ENCODE assay signal across 19 cellular contexts in the genomic region with DNA sequence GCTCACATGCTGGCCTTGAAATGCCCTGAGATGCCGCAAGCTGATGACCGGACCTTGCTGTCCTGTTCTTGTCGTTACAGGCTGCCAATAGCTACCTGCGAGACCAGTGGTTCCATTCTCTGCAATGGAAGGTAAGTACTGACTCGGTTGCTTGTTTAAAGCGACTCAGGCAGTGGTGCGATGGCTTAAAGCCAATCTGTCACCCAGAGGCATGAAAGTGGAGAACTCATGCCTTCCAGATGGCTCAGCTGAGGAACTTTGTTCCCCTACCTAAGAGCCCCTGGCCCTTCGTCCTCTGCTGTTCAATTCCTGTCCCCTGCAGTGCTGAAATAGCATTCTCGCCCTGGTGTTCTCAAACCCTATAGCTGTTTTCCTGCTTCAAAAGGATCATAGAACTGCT.
DNase-seq lines count a peak whose midpoint lies in the region; ATAC-seq and TF ChIP-seq lines count a peak whose summit lies in the region.
"Had no signal": no experiment of that assay in that cellular context is flagged by ENCODE, and none has a peak within 500 bp of the region (broad histone marks: within the 10 kb centered on the region; RNA-seq: fewer than 3 reads in every experiment).

No MANE protein-coding gene starts in this region.

- no peak overlapping the region for H2BK5ac ChIP-seq in IMR-90 (ENCODE audit: low read depth, low read length, poor library complexity, severe bottlenecking)

- no peak for TF ChIP-seq CTCF in IMR-90 (conservative IDR thresholded peaks at IDR 0.05; ENCODE audit: low read depth, low read length)
- TF ChIP-seq CTCF in mammary epithelial cell (conservative IDR thresholded peaks at IDR 0.05 in 1 of 2, IDR thresholded peaks at IDR 0.05 in 1 of 2; ENCODE audit: extremely low read depth in 1 of 2, insufficient read depth in 1 of 2, low read depth in 1 of 2, low read length in 2 of 2), result no peak

- H4K8ac ChIP-seq in IMR-90 (ENCODE audit: low read depth in 2 of 2, low read length in 2 of 2), result no peak overlapping the region

- H3K9me3 ChIP-seq in IMR-90 (ENCODE audit: control insufficient read depth, insufficient read depth, low read length), result no peaks in the 10 kb centered on the region
- H3K9me3 ChIP-seq in mammary epithelial cell (replicated peaks; ENCODE audit: insufficient read depth, low read length), result no peaks in the 10 kb centered on the region
- peaks cover 5% of the 10 kb centered on the region for H3K9me3 ChIP-seq in mesodermal cell (ENCODE audit: control insufficient read depth, low read length)
- H3K9me3 ChIP-seq in stomach smooth muscle (ENCODE audit: control insufficient read depth in 2 of 2, low read length in 2 of 2), result no peaks in the 10 kb centered on the region
- H3K9me3 ChIP-seq: colonic mucosa, thoracic aorta had no signal

- H3K18ac ChIP-seq in IMR-90 (ENCODE audit: low read depth, low read length), result no peak overlapping the region

- no peak overlapping the region for H2BK15ac ChIP-seq in IMR-90 (ENCODE audit: low read depth, low read length)

- no peak overlapping the region for H4K5ac ChIP-seq in IMR-90 (ENCODE audit: low read depth, low read length)

- ATAC-seq in IMR-90 (ENCODE audit: low read depth) (no peak), GM21723 (IDR thresholded peaks at IDR 0.05; ENCODE audit: unreplicated experiment) (no peak)
- ATAC-seq: Right ventricle myocardium inferior had no signal

- in situ Hi-C loops in IMR-90 (cut with MboI; ENCODE audit: low sequenced_read_pairs), result loop anchor here (5.0 kb wide), 1 partner anchor 102 kb away; no protein-coding TSS in a partner anchor
- in situ Hi-C loops in mammary epithelial cell (cut with MboI; ENCODE audit: low sequenced_read_pairs in 2 of 2), result loop anchor here in 1 of 2 donors (10.0 kb wide), 1 partner anchor 216 kb away; no protein-coding TSS in a partner anchor

- no peak overlapping the region for H3K23ac ChIP-seq in IMR-90 (ENCODE audit: low read depth, low read length)

- dilution Hi-C loops in IMR-90 (cut with HindIII; ENCODE audit: low sequenced_read_pairs, unreplicated experiment), result no loop called here
- dilution Hi-C loops in mammary epithelial cell (cut with HindIII; ENCODE audit: low sequenced_read_pairs), result loop anchor here (5.0 to 10.0 kb wide), 6 partner anchors 33 to 248 kb away; no protein-coding TSS in a partner anchor

- BruUV-seq in IMR-90 (replicated peaks; lab: Mats Ljungman, UMichigan) (no TSS peak), mammary epithelial cell (replicated peaks; lab: Mats Ljungman, UMichigan) (no TSS peak)

- no peak overlapping the region for H3K9ac ChIP-seq in IMR-90 (ENCODE audit: low read depth, low read length)
- peak overlapping the region; percentile 86 for H3K9ac ChIP-seq in mammary epithelial cell (ENCODE audit: insufficient read depth, low read length)
- peak overlapping the region in 1 of 2 donors; percentile 29 for H3K9ac ChIP-seq in stomach smooth muscle (ENCODE audit: low read length in 2 of 2)
- H3K9ac ChIP-seq: GM23248 had no signal

- H3K4ac ChIP-seq in IMR-90 (ENCODE audit: low read depth, low read length), result no peak overlapping the region

- no peak overlapping the region for H3K14ac ChIP-seq in IMR-90 (replicated peaks; ENCODE audit: low read depth, low read length)

- no peak overlapping the region for H3K56ac ChIP-seq in IMR-90 (ENCODE audit: extremely low read depth, insufficient read depth, low read length)

- H3K36me3 ChIP-seq in IMR-90 (ENCODE audit: control insufficient read depth, insufficient read depth, low read length) (peaks cover 14% of the 10 kb centered on the region), mammary epithelial cell (ENCODE audit: insufficient read depth, low read length) (peaks cover 18% of the 10 kb centered on the region), mesodermal cell (ENCODE audit: control insufficient read depth, insufficient read depth, low read length) (peaks cover 58% of the 10 kb centered on the region), stomach smooth muscle (ENCODE audit: control insufficient read depth in 2 of 2, insufficient read depth in 2 of 2, low read length in 2 of 2) (peaks cover 0 to 6% of the 10 kb centered on the region in 2 donors)
- H3K36me3 ChIP-seq: thoracic aorta had no signal

- intact Hi-C loops in IMR-90 (cut with micrococcal nuclease) (no loop called here), mammary epithelial cell (cut with micrococcal nuclease) (loop anchor here (1.0 to 10.0 kb wide), 6 partner anchors 20 to 356 kb away; no protein-coding TSS in a partner anchor)

- H4K91ac ChIP-seq in IMR-90 (ENCODE audit: insufficient read depth, low read depth, low read length), result no peak overlapping the region

- H2AFZ ChIP-seq in IMR-90 (replicated peaks; ENCODE audit: low read length, poor library complexity) (no peak overlapping the region), mammary epithelial cell (ENCODE audit: low read depth, low read length) (no peak overlapping the region)
- H2AFZ ChIP-seq: GM23248 had no signal

- peaks cover 51% of the 10 kb centered on the region for H4K20me1 ChIP-seq in IMR-90 (ENCODE audit: insufficient read depth, low read length)
- no peaks in the 10 kb centered on the region for H4K20me1 ChIP-seq in mammary epithelial cell (ENCODE audit: insufficient read depth, low read length)

- DNase-seq in IMR-90 (peak; percentile 19), mammary epithelial cell (peak; percentile 45), NCI-H345 (lab: John Stamatoyannopoulos, UW) (no peak), GOT3 (lab: John Stamatoyannopoulos, UW) (no peak)
- DNase-seq: activated naive CD4-positive, alpha-beta T cell treated with Interleukin-2 at 50 U/mL for 16 hours; aorta; Calu3; colonic mucosa; EL; GM23248; midbrain; NCI-H1092; NCI-H2029; NCI-H526 had no signal

- WGBS in IMR-90 (ENCODE audit: extremely low coverage in 2 of 2, insufficient read length in 1 of 2), 2 experiments, result 80% methylated on average over 7 of the region's 9 CpGs; no CpG with 5 or more reads in 1 of the 2 experiments
- 99% methylated on average over 7 of the region's 9 CpGs for WGBS in mammary epithelial cell (ENCODE audit: low coverage, missing lambda C conversion rate)
- WGBS in mesodermal cell (ENCODE audit: insufficient coverage in 2 of 2), 2 experiments, result 87 to 94% methylated on average over 9 of the region's 9 CpGs

- H3K4me1 ChIP-seq in IMR-90 (ENCODE audit: control insufficient read depth, insufficient read depth, low read length) (peaks cover 10% of the 10 kb centered on the region), mammary epithelial cell (ENCODE audit: insufficient read depth, low read length) (peaks cover 44% of the 10 kb centered on the region), mesodermal cell (ENCODE audit: control insufficient read depth, insufficient read depth, low read length, poor library complexity, severe bottlenecking) (no peaks in the 10 kb centered on the region), stomach smooth muscle (ENCODE audit: control insufficient read depth, insufficient read depth, low read length) (peaks cover 62% of the 10 kb centered on the region)

- no peaks in the 10 kb centered on the region for H3K27me3 ChIP-seq in IMR-90 (ENCODE audit: control insufficient read depth, insufficient read depth, low read length)
- no peaks in the 10 kb centered on the region for H3K27me3 ChIP-seq in mammary epithelial cell (ENCODE audit: insufficient read depth, low read length)
- H3K27me3 ChIP-seq in stomach smooth muscle (ENCODE audit: control insufficient read depth in 1 of 2, insufficient read depth in 2 of 2, low read length in 2 of 2), result no peaks in the 10 kb centered on the region
- H3K27me3 ChIP-seq: colonic mucosa had no signal

- CTCF ChIA-PET in IMR-90 (lab: Yijun Ruan, JAX) (no interaction called here), mammary epithelial cell (lab: Charles Lee; ENCODE audit: low non-redundant PET) (no interaction called here)

- no peak overlapping the region for H2BK120ac ChIP-seq in IMR-90 (ENCODE audit: low read depth, low read length)

- POLR2A ChIA-PET in IMR-90 (lab: Charles Lee; ENCODE audit: unreplicated experiment), result no interaction called here

- H2BK20ac ChIP-seq in IMR-90 (ENCODE audit: low read depth, low read length), result no peak overlapping the region

- peaks cover 10 to 24% of the 10 kb centered on the region in 2 experiments for H3K79me1 ChIP-seq in IMR-90 (ENCODE audit: low read depth in 1 of 2, low read length in 2 of 2)

- no peak overlapping the region for H2AK9ac ChIP-seq in IMR-90 (replicated peaks; ENCODE audit: low read depth, low read length, poor library complexity)

- peaks cover 80% of the 10 kb centered on the region for H3K79me2 ChIP-seq in mammary epithelial cell (ENCODE audit: insufficient read depth, low read length)

- no peak overlapping the region for H2AK5ac ChIP-seq in IMR-90 (ENCODE audit: low read depth, low read length)

- no peak overlapping the region for H3K4me3 ChIP-seq in IMR-90 (ENCODE audit: insufficient read depth, low read depth, low read length)
- no peak overlapping the region for H3K4me3 ChIP-seq in mammary epithelial cell (replicated peaks in 1 of 3; ENCODE audit: insufficient read depth in 1 of 3, low read depth in 2 of 3, low read length in 3 of 3)
- H3K4me3 ChIP-seq in mesodermal cell (ENCODE audit: extremely low read depth, insufficient read depth, low read length, poor library complexity, severe bottlenecking), result no peak overlapping the region
- H3K4me3 ChIP-seq in stomach smooth muscle (ENCODE audit: low read length in 2 of 2), result no peak overlapping the region
- H3K4me3 ChIP-seq: colonic mucosa, GM23248, thoracic aorta had no signal

- H3K4me2 ChIP-seq in IMR-90 (ENCODE audit: low read depth, low read length) (no peak overlapping the region), mammary epithelial cell (ENCODE audit: insufficient read depth, low read depth, low read length) (no peak overlapping the region)

- TF ChIP-seq POLR2A in IMR-90 (IDR thresholded peaks at IDR 0.05; ENCODE audit: low read depth, low read length), result no peak

- no peak for TF ChIP-seq RAD21 in IMR-90 (IDR thresholded peaks at IDR 0.05; ENCODE audit: low read length)

- H3K27ac ChIP-seq in IMR-90 (ENCODE audit: insufficient read depth, low read length), result no peak overlapping the region
- H3K27ac ChIP-seq in mammary epithelial cell (ENCODE audit: insufficient read depth, low read depth, low read length), result peak overlapping the region; percentile 97
- peak overlapping the region; percentile 36 for H3K27ac ChIP-seq in mesodermal cell (ENCODE audit: low read depth, low read length, severe bottlenecking)
- H3K27ac ChIP-seq in stomach smooth muscle (ENCODE audit: low read length), result peak overlapping the region; percentile 62
- H3K27ac ChIP-seq: colonic mucosa, GM23248, thoracic aorta had no signal

- peaks cover 14% of the 10 kb centered on the region; the same call in 1 of the 2 replicates for H3K9me1 ChIP-seq in IMR-90 (ENCODE audit: insufficient read depth, low read length)

TF ChIP-seq in IMR-90, 13 proteins besides CTCF, POLR2A, EP300 and RAD21 (continues in another document):
- no peak for TF ChIP-seq BHLHE40 (IDR thresholded peaks at IDR 0.05; ENCODE audit: low read depth, low read length)
- TF ChIP-seq MAZ (IDR thresholded peaks at IDR 0.05; ENCODE audit: borderline replicate concordance, low read depth, low read length), result no peak

Comparison
In these comparisons a context has a peak if more than half of its experiments do, and no peak if none do; other contexts are left out.
1. DNase-seq: peak in IMR-90 (single experiment) and mammary epithelial cell (single experiment); none in NCI-H345 (single experiment) and GOT3 (single experiment).